In the genomic region with DNA sequence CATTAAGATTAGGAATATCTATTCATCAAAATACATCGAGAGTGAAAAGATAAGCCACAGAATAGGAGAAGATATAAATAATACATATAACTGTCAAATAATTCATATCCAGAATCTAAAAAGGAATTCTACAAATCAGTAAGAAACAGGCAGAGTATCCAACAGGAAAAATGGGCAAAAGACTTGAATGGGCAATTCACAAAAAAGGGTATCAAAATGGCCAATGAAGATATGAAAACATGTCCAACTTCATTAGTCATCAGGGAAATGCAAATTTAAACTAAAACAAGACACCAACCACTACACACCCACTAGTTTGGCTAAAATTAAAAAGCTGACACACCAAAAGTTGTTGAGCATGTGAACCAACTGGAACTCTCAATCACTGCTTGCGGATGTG, we compare ENCODE assay signal across 29 cellular contexts.
"Had no signal": no experiment of that assay in that cellular context is flagged by ENCODE, and none has a peak within 500 bp of the region (broad histone marks: within the 10 kb centered on the region; RNA-seq: fewer than 3 reads in every experiment).

No MANE protein-coding gene starts in this region.

- H3K4me1 Mint-ChIP-seq: stimulated activated effector memory CD8-positive, alpha-beta T cell treated with anti-CD3 and anti-CD28 coated beads, Interleukin-12 subunit alpha, Interleukin-12 subunit beta, amount 100 ng/mL, for 72 hours; stimulated activated memory B cell treated with anti-CD40 and anti-IgM and Interleukin-4, amounts not matched to agents 10 μg/mL and 1 μg/mL and 100 μg/mL, for 72 hours; stimulated activated naive B cell treated with anti-CD40 and anti-IgM and Interleukin-4, amounts not matched to agents 10 μg/mL and 1 μg/mL and 100 μg/mL, for 72 hours; stimulated activated naive CD8-positive, alpha-beta T cell treated with anti-CD3 and anti-CD28 coated beads, Interleukin-15, amount 100 ng/mL, for 72 hours had no signal

- H3K4me1 ChIP-seq: stomach, suprapubic skin, testis, thyroid gland, tibial artery, tibial nerve, transverse colon, upper lobe of left lung, upper lobe of right lung, uterus, vagina had no signal

- DNase-seq: stimulated activated CD4-positive, alpha-beta T cell treated with anti-CD3 and anti-CD28 coated beads, Interleukin-2, amount 100 ng/mL, for 48 hours; stimulated activated CD4-positive, alpha-beta T cell treated with anti-CD3 and anti-CD28 coated beads, Interleukin-4, amount 100 ng/mL, for 1 hour; stimulated activated CD4-positive, alpha-beta T cell treated with anti-CD3 and anti-CD28 coated beads, Interleukin-4, amount 100 ng/mL, for 24 hours; stimulated activated CD4-positive, alpha-beta T cell treated with anti-CD3 and anti-CD28 coated beads, Interleukin-4, amount 100 ng/mL, for 4 hours; stimulated activated CD8-positive, alpha-beta memory T cell treated with anti-CD3 and anti-CD28 coated beads, Interleukin-4, amount 100 ng/mL, for 48 hours; stimulated activated naive B cell treated with anti-CD40 and anti-IgM and Interleukin-4, amounts not matched to agents 10 μg/mL and 1 μg/mL and 100 μg/mL, for 72 hours; stimulated activated naive CD4-positive, alpha-beta T cell; stimulated activated naive CD4-positive, alpha-beta T cell treated with Interleukin-2 at 50 U/mL for 16 hours; stimulated activated naive CD8-positive, alpha-beta T cell treated with anti-CD3 and anti-CD28 coated beads, Interleukin-15, amount 100 ng/mL, for 72 hours; stimulated activated naive CD8-positive, alpha-beta T cell treated with anti-CD3 and anti-CD28 coated beads, Interleukin-15, Interleukin-2, amounts not matched to agents 100 U/mL and 50 U/mL, for 24 hours; stomach; substantia nigra; testis; thyroid gland; tibial artery; transverse colon; trophoblast cell; upper lobe of left lung; upper lobe of right lung; uterus had no signal

- H3K9me3 ChIP-seq: testis, thyroid gland had no signal

- ATAC-seq: stimulated activated effector memory CD8-positive, alpha-beta T cell treated with anti-CD3 and anti-CD28 coated beads, Interleukin-12 subunit alpha, Interleukin-12 subunit beta, amount 100 ng/mL, for 72 hours; stimulated activated memory B cell treated with anti-CD40 and anti-IgM and Interleukin-4, amounts not matched to agents 10 μg/mL and 1 μg/mL and 100 μg/mL, for 72 hours; stimulated activated naive B cell treated with anti-CD40 and anti-IgM and Interleukin-4, amounts not matched to agents 10 μg/mL and 1 μg/mL and 100 μg/mL, for 72 hours; stimulated activated naive CD8-positive, alpha-beta T cell treated with anti-CD3 and anti-CD28 coated beads, Interleukin-15, amount 100 ng/mL, for 72 hours; stimulated activated naive CD8-positive, alpha-beta T cell treated with anti-CD3 and anti-CD28 coated beads, Interleukin-15, Interleukin-2, amounts not matched to agents 100 U/mL and 50 U/mL, for 24 hours; upper lobe of right lung had no signal

- H3K27me3 ChIP-seq: testis, thyroid gland, tibial artery, tibial nerve, transverse colon, upper lobe of left lung, upper lobe of right lung, uterus, vagina had no signal

- H3K36me3 Mint-ChIP-seq: stimulated activated effector memory CD8-positive, alpha-beta T cell treated with anti-CD3 and anti-CD28 coated beads, Interleukin-12 subunit alpha, Interleukin-12 subunit beta, amount 100 ng/mL, for 72 hours; stimulated activated memory B cell treated with anti-CD40 and anti-IgM and Interleukin-4, amounts not matched to agents 10 μg/mL and 1 μg/mL and 100 μg/mL, for 72 hours; type B pancreatic cell had no signal

- H3K27ac ChIP-seq: stomach, suprapubic skin, testis, thoracic aorta, thyroid gland, tibial artery, tibial nerve, transverse colon, upper lobe of left lung, upper lobe of right lung, uterus, vagina had no signal

- FAIRE-seq: urothelium cell line had no signal

- H3K27me3 Mint-ChIP-seq: type B pancreatic cell had no signal

- H3K4me3 ChIP-seq: stomach, suprapubic skin, testis, thoracic aorta, thyroid gland, tibial artery, tibial nerve, transverse colon, upper lobe of left lung, upper lobe of right lung, uterus, vagina had no signal

- H3K4me3 Mint-ChIP-seq: stimulated activated effector memory CD8-positive, alpha-beta T cell treated with anti-CD3 and anti-CD28 coated beads, Interleukin-12 subunit alpha, Interleukin-12 subunit beta, amount 100 ng/mL, for 72 hours; stimulated activated memory B cell treated with anti-CD40 and anti-IgM and Interleukin-4, amounts not matched to agents 10 μg/mL and 1 μg/mL and 100 μg/mL, for 72 hours; stimulated activated naive B cell treated with anti-CD40 and anti-IgM and Interleukin-4, amounts not matched to agents 10 μg/mL and 1 μg/mL and 100 μg/mL, for 72 hours; stimulated activated naive CD8-positive, alpha-beta T cell treated with anti-CD3 and anti-CD28 coated beads, Interleukin-15, amount 100 ng/mL, for 72 hours; stimulated activated naive CD8-positive, alpha-beta T cell treated with anti-CD3 and anti-CD28 coated beads, Interleukin-15, Interleukin-2, amounts not matched to agents 100 ng/mL and 50 ng/mL, for 24 hours; type B pancreatic cell had no signal

- H3K36me3 ChIP-seq: stomach, suprapubic skin, thoracic aorta, thyroid gland, tibial artery, tibial nerve, transverse colon, upper lobe of left lung, upper lobe of right lung, uterus, vagina had no signal

- H3K27ac Mint-ChIP-seq: stimulated activated effector memory CD8-positive, alpha-beta T cell treated with anti-CD3 and anti-CD28 coated beads, Interleukin-12 subunit alpha, Interleukin-12 subunit beta, amount 100 ng/mL, for 72 hours; stimulated activated memory B cell treated with anti-CD40 and anti-IgM and Interleukin-4, amounts not matched to agents 10 μg/mL and 1 μg/mL and 100 μg/mL, for 72 hours; stimulated activated naive B cell treated with anti-CD40 and anti-IgM and Interleukin-4, amounts not matched to agents 10 μg/mL and 1 μg/mL and 100 μg/mL, for 72 hours; stimulated activated naive CD8-positive, alpha-beta T cell treated with anti-CD3 and anti-CD28 coated beads, Interleukin-15, amount 100 ng/mL, for 72 hours; stimulated activated naive CD8-positive, alpha-beta T cell treated with anti-CD3 and anti-CD28 coated beads, Interleukin-15, Interleukin-2, amounts not matched to agents 100 ng/mL and 50 ng/mL, for 24 hours; type B pancreatic cell had no signal
